Comparison of ENCODE assay signal across 23 cellular contexts in genomic region chr2:26520065-26520464, GRCh38. TPM values are rescaled to one million over a fixed set of nuclear protein-coding genes. Genes with fewer than 3 reads are reported as not detected.
"Had no signal": no experiment of that assay in that cellular context is flagged by ENCODE, and none has a peak within 500 bp of the region (broad histone marks: within the 10 kb centered on the region; RNA-seq: fewer than 3 reads in every experiment).

No MANE protein-coding gene starts in this region.

- H3K9me3 Mint-ChIP-seq: activated CD4-positive, alpha-beta memory T cell treated with anti-CD3 and anti-CD28 coated beads for 36 hours; effector memory CD8-positive, alpha-beta T cell; mesothelial cell of epicardium; nephron had no signal

- H3K36me3 ChIP-seq: breast epithelium, colonic mucosa, esophagus muscularis mucosa, gastrocnemius medialis, thoracic aorta, upper lobe of right lung had no signal

- H3K9ac ChIP-seq: parathyroid adenoma had no signal

- H3K27ac Mint-ChIP-seq: activated CD4-positive, alpha-beta memory T cell treated with anti-CD3 and anti-CD28 coated beads for 36 hours; effector memory CD8-positive, alpha-beta T cell; mesothelial cell of epicardium; nephron had no signal

- H3K4me1 ChIP-seq: breast epithelium, colonic mucosa, esophagus muscularis mucosa, gastrocnemius medialis, parathyroid adenoma, upper lobe of right lung had no signal

- H3K4me3 ChIP-seq: breast epithelium, colonic mucosa, dorsolateral prefrontal cortex, esophagus muscularis mucosa, gastrocnemius medialis, thoracic aorta, upper lobe of right lung had no signal

- H3K27ac ChIP-seq: breast epithelium, colonic mucosa, dorsolateral prefrontal cortex, esophagus muscularis mucosa, gastrocnemius medialis, parathyroid adenoma, thoracic aorta, upper lobe of right lung had no signal

- DNase-seq: activated CD4-positive, alpha-beta memory T cell treated with anti-CD3 and anti-CD28 coated beads for 36 hours; activated CD4-positive, alpha-beta T cell treated with anti-CD3 and anti-CD28 coated beads for 4 hours; activated CD4-positive, CD25-positive, alpha-beta regulatory T cell; activated naive CD4-positive, alpha-beta T cell treated with anti-CD3 and anti-CD28 coated beads, Interleukin-2, amount 50 U/mL, for 16 hours; activated T-cell treated with anti-CD3 and anti-CD28 coated beads, Interleukin-2, amount 50 U/mL, for 48 hours; amniotic stem cell; colonic mucosa; dorsolateral prefrontal cortex; effector memory CD8-positive, alpha-beta T cell; gastrocnemius medialis; head of caudate nucleus; left ventricle myocardium superior; mammary epithelial cell; right cardiac atrium; stimulated activated CD4-positive, alpha-beta T cell treated with anti-CD3 and anti-CD28 coated beads, Interleukin-4, amount 100 ng/mL, for 24 hours; stimulated activated naive CD4-positive, alpha-beta T cell treated with Interleukin-2 at 50 U/mL for 16 hours had no signal

- H3K4me3 Mint-ChIP-seq: activated CD4-positive, alpha-beta memory T cell treated with anti-CD3 and anti-CD28 coated beads for 36 hours; effector memory CD8-positive, alpha-beta T cell; mesothelial cell of epicardium; nephron had no signal

- H2AFZ ChIP-seq: parathyroid adenoma had no signal

- H3K79me2 ChIP-seq: parathyroid adenoma had no signal

- H3K9me3 ChIP-seq: breast epithelium, colonic mucosa, esophagus muscularis mucosa, gastrocnemius medialis, thoracic aorta, upper lobe of right lung had no signal

- ATAC-seq: effector memory CD8-positive, alpha-beta T cell; gastrocnemius medialis; left ventricle myocardium superior; right cardiac atrium; upper lobe of right lung had no signal

- H3K4me1 Mint-ChIP-seq: nephron had no signal

- H3K36me3 Mint-ChIP-seq: activated CD4-positive, alpha-beta memory T cell treated with anti-CD3 and anti-CD28 coated beads for 36 hours; mesothelial cell of epicardium had no signal

- H3K27me3 ChIP-seq: colonic mucosa, gastrocnemius medialis had no signal

- H3K27me3 Mint-ChIP-seq: activated CD4-positive, alpha-beta memory T cell treated with anti-CD3 and anti-CD28 coated beads for 36 hours had no signal

RNA-seq across cellular contexts. Expression of gene OTOF, which starts 42.1 kb away (rescaled TPM):
- total RNA-seq: colonic mucosa, left ventricle myocardium superior, mammary epithelial cell had no signal
